9 cellular contexts compared by ENCODE assay signal in genomic region chr12:124497658-124498057, GRCh38.
DNase-seq lines count a peak whose midpoint lies in the region; ATAC-seq and TF ChIP-seq lines count a peak whose summit lies in the region.
"Had no signal": no experiment of that assay in that cellular context is flagged by ENCODE, and none has a peak within 500 bp of the region (broad histone marks: within the 10 kb centered on the region; RNA-seq: fewer than 3 reads in every experiment).

No MANE protein-coding gene starts in this region.

- peaks cover 3% of the 10 kb centered on the region for H3K36me3 Mint-ChIP-seq in nephron (ENCODE audit: low read depth)

- H3K79me2 ChIP-seq in ACC112 (ENCODE audit: control insufficient read depth, insufficient read depth, low read length, unreplicated experiment) (peaks cover 48% of the 10 kb centered on the region), fibroblast of lung (ENCODE audit: control insufficient read depth, insufficient read depth, low read length) (peaks cover 16% of the 10 kb centered on the region)

- H3K4me3 Mint-ChIP-seq in nephron: no peak overlapping the region

- no peak for ATAC-seq in HG02798 (IDR thresholded peaks at IDR 0.05; ENCODE audit: poor library complexity, unreplicated experiment)

- H3K4me1 Mint-ChIP-seq in nephron: peaks cover 55% of the 10 kb centered on the region

- H3K9me3 ChIP-seq in NT2/D1 (ENCODE audit: insufficient read depth, low read length) (no peaks in the 10 kb centered on the region), fibroblast of lung (ENCODE audit: control insufficient read depth, insufficient read depth, low read depth, low read length) (no peaks in the 10 kb centered on the region)

- H3K4me1 ChIP-seq in ACC112 (ENCODE audit: control insufficient read depth, insufficient read depth, low read length, unreplicated experiment) (peaks cover 28% of the 10 kb centered on the region), NT2/D1 (ENCODE audit: insufficient read depth, insufficient read length) (peaks cover 51% of the 10 kb centered on the region), fibroblast of lung (ENCODE audit: control insufficient read depth, extremely low read depth, insufficient read depth, low read length) (peaks cover 37% of the 10 kb centered on the region)

- no peaks in the 10 kb centered on the region for H3K27me3 Mint-ChIP-seq in nephron (ENCODE audit: low read depth)

- TF ChIP-seq CTCF in fibroblast of lung (conservative IDR thresholded peaks at IDR 0.05 in 1 of 2, IDR thresholded peaks at IDR 0.05 in 1 of 2; ENCODE audit: low read depth in 1 of 2, low read length in 2 of 2) (no peak), nephron (IDR thresholded peaks at IDR 0.05; ENCODE audit: unreplicated experiment in 3 of 3) (no peak)

- H3K36me3 ChIP-seq in ACC112 (ENCODE audit: insufficient read depth, low read length) (no peaks in the 10 kb centered on the region), NT2/D1 (ENCODE audit: insufficient read depth, insufficient read length, low read length) (peaks cover 32% of the 10 kb centered on the region), fibroblast of lung (ENCODE audit: control insufficient read depth, insufficient read depth, low read length) (peaks cover 5% of the 10 kb centered on the region)

- H3K4me3 ChIP-seq in ACC112 (ENCODE audit: low read depth, low read length) (no peak overlapping the region), NT2/D1 (ENCODE audit: insufficient read length, low read depth) (no peak overlapping the region), fibroblast of lung (replicated peaks in 1 of 4; ENCODE audit: control extremely low read depth in 1 of 4, insufficient read depth in 1 of 4, low read depth in 3 of 4, low read length in 4 of 4) (peak overlapping the region in 1 of 4 experiments; percentile 7)

- no peaks in the 10 kb centered on the region for H4K20me1 ChIP-seq in fibroblast of lung (ENCODE audit: control insufficient read depth, extremely low read depth, insufficient read depth, low read length)

- H3K27me3 ChIP-seq in ACC112 (ENCODE audit: insufficient read depth, low read length) (no peaks in the 10 kb centered on the region), NT2/D1 (ENCODE audit: insufficient read depth, insufficient read length) (no peaks in the 10 kb centered on the region), fibroblast of lung (ENCODE audit: control insufficient read depth, insufficient read depth, low read length) (no peaks in the 10 kb centered on the region)

- H3K27ac Mint-ChIP-seq in nephron: peak overlapping the region; percentile 69 to 92 (median 90)

- DNase-seq in NT2/D1 (ENCODE audit: low read depth, low spot score) (no peak), fibroblast of lung (ENCODE audit: low read depth in 2 of 2) (peak; percentile 91 to 93), NCI-H226 (no peak), COLO668 (lab: John Stamatoyannopoulos, UW; ENCODE audit: unreplicated experiment) (no peak)
- no peak for DNase-seq in activated CD8-positive, alpha-beta memory T cell treated with anti-CD3 and anti-CD28 coated beads for 24 hours
- DNase-seq: activated CD4-positive, alpha-beta T cell treated with anti-CD3 and anti-CD28 coated beads for 48 hours had no signal

- peak overlapping the region; percentile 52 for H3K4me2 ChIP-seq in fibroblast of lung (ENCODE audit: extremely low read depth, insufficient read depth, low read length)

- no peaks in the 10 kb centered on the region for H3K9me3 Mint-ChIP-seq in nephron

- H3K27ac ChIP-seq in ACC112 (ENCODE audit: low read depth, low read length) (peak overlapping the region; percentile 79), fibroblast of lung (ENCODE audit: insufficient read depth, low read length) (peak overlapping the region; percentile 90)

- H2AFZ ChIP-seq in ACC112 (ENCODE audit: low read length, unreplicated experiment): no peak overlapping the region
- H2AFZ ChIP-seq in fibroblast of lung (ENCODE audit: low read length): no peak overlapping the region

- H3K9ac ChIP-seq in NT2/D1 (ENCODE audit: insufficient read length, low read depth) (peak overlapping the region; percentile 52), fibroblast of lung (ENCODE audit: insufficient read depth, low read length) (peak overlapping the region; percentile 62)

Comparison
In these comparisons a context has a peak if more than half of its experiments do, and no peak if none do; other contexts are left out.
1. DNase-seq: peak in fibroblast of lung (2 of 2); none in NT2/D1 (single experiment), NCI-H226 (single experiment), activated CD8-positive, alpha-beta memory T cell treated with anti-CD3 and anti-CD28 coated beads for 24 hours (single experiment) and COLO668 (single experiment).